21 cellular contexts compared by ENCODE assay signal in genomic region chr4:121749225-121749624, GRCh38. TPM values are rescaled to one million over a fixed set of nuclear protein-coding genes. Genes with fewer than 3 reads are reported as not detected.
"Had no signal": no experiment of that assay in that cellular context is flagged by ENCODE, and none has a peak within 500 bp of the region (broad histone marks: within the 10 kb centered on the region; RNA-seq: fewer than 3 reads in every experiment).

No MANE protein-coding gene starts in this region.

- H3K4me3 Mint-ChIP-seq: activated naive CD8-positive, alpha-beta T cell treated with anti-CD3 and anti-CD28 coated beads, Interleukin-2, amount 10 ng/mL, durations not matched to agents 7 days and 5 days; natural killer cell treated with Interleukin-12 subunit alpha and Interleukin-12 subunit beta and Interleukin-15 and Interleukin-18, amount 100 ng/mL, for 72 hours; stimulated activated naive CD8-positive, alpha-beta T cell treated with anti-CD3 and anti-CD28 coated beads, Interleukin-15, Interleukin-2, amounts not matched to agents 100 ng/mL and 50 ng/mL, for 24 hours; T-cell; type B pancreatic cell had no signal

- H3K27me3 ChIP-seq: gastrocnemius medialis had no signal

- H3K9me3 ChIP-seq: gastrocnemius medialis, prostate gland had no signal

- H3K36me3 ChIP-seq: gastrocnemius medialis, heart right ventricle, prostate gland had no signal

- H3K9me3 Mint-ChIP-seq: activated naive CD8-positive, alpha-beta T cell treated with anti-CD3 and anti-CD28 coated beads, Interleukin-2, amount 10 ng/mL, durations not matched to agents 7 days and 5 days; natural killer cell treated with Interleukin-12 subunit alpha and Interleukin-12 subunit beta and Interleukin-15 and Interleukin-18, amount 100 ng/mL, for 72 hours; stimulated activated naive CD8-positive, alpha-beta T cell treated with anti-CD3 and anti-CD28 coated beads, Interleukin-15, Interleukin-2, amounts not matched to agents 100 ng/mL and 50 ng/mL, for 24 hours; T-cell; type B pancreatic cell had no signal

- H3K27ac Mint-ChIP-seq: activated naive CD8-positive, alpha-beta T cell treated with anti-CD3 and anti-CD28 coated beads, Interleukin-2, amount 10 ng/mL, durations not matched to agents 7 days and 5 days; natural killer cell treated with Interleukin-12 subunit alpha and Interleukin-12 subunit beta and Interleukin-15 and Interleukin-18, amount 100 ng/mL, for 72 hours; stimulated activated naive CD8-positive, alpha-beta T cell treated with anti-CD3 and anti-CD28 coated beads, Interleukin-15, Interleukin-2, amounts not matched to agents 100 ng/mL and 50 ng/mL, for 24 hours; T-cell; type B pancreatic cell had no signal

- H3K4me3 ChIP-seq: gastrocnemius medialis, heart right ventricle, prostate gland had no signal

- DNase-seq: activated CD4-positive, alpha-beta T cell treated with anti-CD3 and anti-CD28 coated beads for 1 hour; activated CD4-positive, alpha-beta T cell treated with anti-CD3 and anti-CD28 coated beads, Interleukin-2, amount 50 U/mL, for 4 hours; activated naive CD4-positive, alpha-beta T cell; activated naive CD8-positive, alpha-beta T cell treated with anti-CD3 and anti-CD28 coated beads, Interleukin-2, amount 10 ng/mL, durations not matched to agents 7 days and 5 days; activated T-cell treated with anti-CD3 and anti-CD28 coated beads for 4 hours; cortex of kidney; effector CD4-positive, alpha-beta T cell; gastrocnemius medialis; heart right ventricle; mesendoderm; occipital lobe; right cardiac atrium; small intestine; stimulated activated CD4-positive, alpha-beta T cell treated with anti-CD3 and anti-CD28 coated beads, Interleukin-4, amount 100 ng/mL, for 4 hours; T-cell; T-helper 9 cell had no signal

- H3K4me1 ChIP-seq: gastrocnemius medialis, heart right ventricle, prostate gland had no signal

- H3K4me1 Mint-ChIP-seq: activated naive CD8-positive, alpha-beta T cell treated with anti-CD3 and anti-CD28 coated beads, Interleukin-2, amount 10 ng/mL, durations not matched to agents 7 days and 5 days; T-cell had no signal

- ATAC-seq: gastrocnemius medialis; heart right ventricle; natural killer cell treated with Interleukin-12 subunit alpha and Interleukin-12 subunit beta and Interleukin-15 and Interleukin-18, amount 100 ng/mL, for 72 hours; right cardiac atrium; T-cell had no signal

- H3K27ac ChIP-seq: gastrocnemius medialis, heart right ventricle, prostate gland had no signal

- H3K36me3 Mint-ChIP-seq: activated naive CD8-positive, alpha-beta T cell treated with anti-CD3 and anti-CD28 coated beads, Interleukin-2, amount 10 ng/mL, durations not matched to agents 7 days and 5 days; natural killer cell treated with Interleukin-12 subunit alpha and Interleukin-12 subunit beta and Interleukin-15 and Interleukin-18, amount 100 ng/mL, for 72 hours; T-cell; type B pancreatic cell had no signal

RNA-seq across cellular contexts. Expression of gene SMIM43, which starts 15.7 kb away (rescaled TPM):
- total RNA-seq: activated naive CD8-positive, alpha-beta T cell treated with anti-CD3 and anti-CD28 coated beads, Interleukin-2, amount 10 ng/mL, durations not matched to agents 7 days and 5 days; gastrocnemius medialis; lower leg skin; natural killer cell treated with Interleukin-12 subunit alpha and Interleukin-12 subunit beta and Interleukin-15 and Interleukin-18, amount 100 ng/mL, for 72 hours; prostate gland had no signal
